ENCODE assay signal across 1 cellular context in the genomic region with DNA sequence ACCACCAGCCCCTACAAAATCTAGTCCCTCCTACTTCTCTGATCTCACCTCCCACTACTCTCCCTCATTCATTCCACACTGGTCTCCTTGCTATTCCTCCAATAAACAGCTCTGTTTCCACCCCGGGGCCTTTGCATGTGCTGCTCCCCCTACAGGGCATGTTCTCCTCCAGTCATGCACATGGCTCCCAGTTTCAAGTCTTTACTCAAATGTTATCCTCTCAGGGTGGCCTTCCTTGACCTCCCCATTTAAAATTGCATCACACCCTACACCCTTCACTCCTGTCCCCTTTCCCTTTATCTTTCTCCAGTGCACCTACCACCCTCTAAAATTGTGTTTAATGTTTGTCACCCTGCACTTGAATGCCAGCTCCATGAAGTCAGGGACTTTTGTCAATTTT.
A peak's percentile ranks its signal among the peaks of the same experiment; 100 is the strongest.
TF ChIP-seq lines count a peak whose summit lies in the region.

No MANE protein-coding gene starts in this region.

TF ChIP-seq in K562, 482 proteins besides CTCF, POLR2A, EP300 and RAD21 (continued from another document and continues in another):
- TF ChIP-seq CHD7 (IDR thresholded peaks at IDR 0.05; ENCODE audit: low read depth, low read length), result no peak
- TF ChIP-seq, protein P1, sequence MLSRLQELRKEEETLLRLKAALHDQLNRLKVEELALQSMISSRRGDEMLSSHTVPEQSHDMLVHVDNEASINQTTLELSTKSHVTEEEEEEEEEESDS (CRISPR knock-in tag; IDR thresholded peaks at IDR 0.05), result no peak
- TF ChIP-seq ZNF212 (CRISPR knock-in tag; IDR thresholded peaks at IDR 0.05), result no peak
- no peak for TF ChIP-seq BDP1 (IDR thresholded peaks at IDR 0.05; ENCODE audit: insufficient read depth, insufficient read length)
- TF ChIP-seq KLF16 (IDR thresholded peaks at IDR 0.05), result no peak
- TF ChIP-seq PTRF (tag; IDR thresholded peaks at IDR 0.05), result no peak
- TF ChIP-seq SMAD2 (IDR thresholded peaks at IDR 0.05; ENCODE audit: low read depth, low read length), result no peak
- no peak for TF ChIP-seq ZNF146 (CRISPR knock-in tag; IDR thresholded peaks at IDR 0.05; ENCODE audit: unreplicated experiment)
- TF ChIP-seq TGIF2 (CRISPR knock-in tag; IDR thresholded peaks at IDR 0.05), result no peak
- no peak for TF ChIP-seq SRSF1 (IDR thresholded peaks at IDR 0.05; ENCODE audit: low read depth, low read length)
- no peak for TF ChIP-seq ZNF316 (IDR thresholded peaks at IDR 0.05)
- TF ChIP-seq, protein P2, sequence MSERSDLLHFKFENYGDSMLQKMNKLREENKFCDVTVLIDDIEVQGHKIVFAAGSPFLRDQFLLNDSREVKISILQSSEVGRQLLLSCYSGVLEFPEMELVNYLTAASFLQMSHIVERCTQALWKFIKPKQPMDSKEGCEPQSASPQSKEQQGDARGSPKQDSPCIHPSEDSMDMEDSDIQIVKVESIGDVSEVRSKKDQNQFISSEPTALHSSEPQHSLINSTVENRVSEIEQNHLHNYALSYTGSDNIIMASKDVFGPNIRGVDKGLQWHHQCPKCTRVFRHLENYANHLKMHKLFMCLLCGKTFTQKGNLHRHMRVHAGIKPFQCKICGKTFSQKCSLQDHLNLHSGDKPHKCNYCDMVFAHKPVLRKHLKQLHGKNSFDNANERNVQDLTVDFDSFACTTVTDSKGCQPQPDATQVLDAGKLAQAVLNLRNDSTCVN (CRISPR knock-in tag; IDR thresholded peaks at IDR 0.05), result no peak
- TF ChIP-seq ASH1L (IDR thresholded peaks at IDR 0.05; ENCODE audit: borderline replicate concordance, low read depth, partially characterized antibody), result no peak
- no peak for TF ChIP-seq ZNF445 (CRISPR knock-in tag; IDR thresholded peaks at IDR 0.05; ENCODE audit: low read depth)
- TF ChIP-seq SOX6 (IDR thresholded peaks at IDR 0.05), result no peak
- TF ChIP-seq POLR2AphosphoS2 (IDR thresholded peaks at IDR 0.05; ENCODE audit: low read length), result no peak
- no peak for TF ChIP-seq ZNF23 (CRISPR knock-in tag; IDR thresholded peaks at IDR 0.05)
- no peak for TF ChIP-seq FOS (IDR thresholded peaks at IDR 0.05; ENCODE audit: extremely low read depth, insufficient read length)
- no peak for TF ChIP-seq ZNF431 (CRISPR knock-in tag; IDR thresholded peaks at IDR 0.05)
- no peak for TF ChIP-seq ZNF134 (CRISPR knock-in tag; conservative IDR thresholded peaks at IDR 0.05)
- no peak for TF ChIP-seq E2F3 (CRISPR knock-in tag; IDR thresholded peaks at IDR 0.05)
- TF ChIP-seq PHTF2 (CRISPR knock-in tag; IDR thresholded peaks at IDR 0.05), result no peak
- no peak for TF ChIP-seq SNRNP70 (optimal IDR thresholded peaks at IDR 0.05; ENCODE audit: low read depth, low read length)
- no peak for TF ChIP-seq SREBF2 (CRISPR knock-in tag; IDR thresholded peaks at IDR 0.05)
- no peak for TF ChIP-seq ZNF699 (CRISPR knock-in tag; IDR thresholded peaks at IDR 0.05; ENCODE audit: insufficient replicate concordance)
- TF ChIP-seq FOXJ2 (tag; IDR thresholded peaks at IDR 0.05), result no peak
- no peak for TF ChIP-seq RHOXF2B (CRISPR knock-in tag; conservative IDR thresholded peaks at IDR 0.05)
- peak; percentile 99 for TF ChIP-seq SMARCA5 (IDR thresholded peaks at IDR 0.05)
- TF ChIP-seq, protein P3, sequence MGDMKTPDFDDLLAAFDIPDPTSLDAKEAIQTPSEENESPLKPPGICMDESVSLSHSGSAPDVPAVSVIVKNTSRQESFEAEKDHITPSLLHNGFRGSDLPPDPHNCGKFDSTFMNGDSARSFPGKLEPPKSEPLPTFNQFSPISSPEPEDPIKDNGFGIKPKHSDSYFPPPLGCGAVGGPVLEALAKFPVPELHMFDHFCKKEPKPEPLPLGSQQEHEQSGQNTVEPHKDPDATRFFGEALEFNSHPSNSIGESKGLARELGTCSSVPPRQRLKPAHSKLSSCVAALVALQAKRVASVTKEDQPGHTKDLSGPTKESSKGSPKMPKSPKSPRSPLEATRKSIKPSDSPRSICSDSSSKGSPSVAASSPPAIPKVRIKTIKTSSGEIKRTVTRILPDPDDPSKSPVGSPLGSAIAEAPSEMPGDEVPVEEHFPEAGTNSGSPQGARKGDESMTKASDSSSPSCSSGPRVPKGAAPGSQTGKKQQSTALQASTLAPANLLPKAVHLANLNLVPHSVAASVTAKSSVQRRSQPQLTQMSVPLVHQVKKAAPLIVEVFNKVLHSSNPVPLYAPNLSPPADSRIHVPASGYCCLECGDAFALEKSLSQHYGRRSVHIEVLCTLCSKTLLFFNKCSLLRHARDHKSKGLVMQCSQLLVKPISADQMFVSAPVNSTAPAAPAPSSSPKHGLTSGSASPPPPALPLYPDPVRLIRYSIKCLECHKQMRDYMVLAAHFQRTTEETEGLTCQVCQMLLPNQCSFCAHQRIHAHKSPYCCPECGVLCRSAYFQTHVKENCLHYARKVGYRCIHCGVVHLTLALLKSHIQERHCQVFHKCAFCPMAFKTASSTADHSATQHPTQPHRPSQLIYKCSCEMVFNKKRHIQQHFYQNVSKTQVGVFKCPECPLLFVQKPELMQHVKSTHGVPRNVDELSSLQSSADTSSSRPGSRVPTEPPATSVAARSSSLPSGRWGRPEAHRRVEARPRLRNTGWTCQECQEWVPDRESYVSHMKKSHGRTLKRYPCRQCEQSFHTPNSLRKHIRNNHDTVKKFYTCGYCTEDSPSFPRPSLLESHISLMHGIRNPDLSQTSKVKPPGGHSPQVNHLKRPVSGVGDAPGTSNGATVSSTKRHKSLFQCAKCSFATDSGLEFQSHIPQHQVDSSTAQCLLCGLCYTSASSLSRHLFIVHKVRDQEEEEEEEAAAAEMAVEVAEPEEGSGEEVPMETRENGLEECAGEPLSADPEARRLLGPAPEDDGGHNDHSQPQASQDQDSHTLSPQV (IDR thresholded peaks at IDR 0.05), result peak; percentile 74
- TF ChIP-seq MAX (CRISPR knock-in tag; IDR thresholded peaks at IDR 0.05), result no peak; the same call in 1 of the 2 replicates
- TF ChIP-seq WHSC1 (IDR thresholded peaks at IDR 0.05; ENCODE audit: low read length), result no peak
- peak; percentile 62; the same call in 1 of the 2 replicates for TF ChIP-seq HDGF (IDR thresholded peaks at IDR 0.05)
- TF ChIP-seq NR3C1 (CRISPR knock-in tag; IDR thresholded peaks at IDR 0.05), result no peak
- no peak for TF ChIP-seq GATA2 (CRISPR knock-in tag; IDR thresholded peaks at IDR 0.05)
- no peak for TF ChIP-seq DNMT1 (IDR thresholded peaks at IDR 0.05)
- no peak for TF ChIP-seq ZNF253 (CRISPR knock-in tag; conservative IDR thresholded peaks at IDR 0.05)
- peak in 1 of 2 experiments; percentile 85; a peak in 1 of 3 replicates for TF ChIP-seq CBX3 (IDR thresholded peaks at IDR 0.05; ENCODE audit: borderline replicate concordance in 1 of 2, low read length in 2 of 2)
- no peak for TF ChIP-seq NCOR1 (IDR thresholded peaks at IDR 0.05)
- TF ChIP-seq, protein P4, sequence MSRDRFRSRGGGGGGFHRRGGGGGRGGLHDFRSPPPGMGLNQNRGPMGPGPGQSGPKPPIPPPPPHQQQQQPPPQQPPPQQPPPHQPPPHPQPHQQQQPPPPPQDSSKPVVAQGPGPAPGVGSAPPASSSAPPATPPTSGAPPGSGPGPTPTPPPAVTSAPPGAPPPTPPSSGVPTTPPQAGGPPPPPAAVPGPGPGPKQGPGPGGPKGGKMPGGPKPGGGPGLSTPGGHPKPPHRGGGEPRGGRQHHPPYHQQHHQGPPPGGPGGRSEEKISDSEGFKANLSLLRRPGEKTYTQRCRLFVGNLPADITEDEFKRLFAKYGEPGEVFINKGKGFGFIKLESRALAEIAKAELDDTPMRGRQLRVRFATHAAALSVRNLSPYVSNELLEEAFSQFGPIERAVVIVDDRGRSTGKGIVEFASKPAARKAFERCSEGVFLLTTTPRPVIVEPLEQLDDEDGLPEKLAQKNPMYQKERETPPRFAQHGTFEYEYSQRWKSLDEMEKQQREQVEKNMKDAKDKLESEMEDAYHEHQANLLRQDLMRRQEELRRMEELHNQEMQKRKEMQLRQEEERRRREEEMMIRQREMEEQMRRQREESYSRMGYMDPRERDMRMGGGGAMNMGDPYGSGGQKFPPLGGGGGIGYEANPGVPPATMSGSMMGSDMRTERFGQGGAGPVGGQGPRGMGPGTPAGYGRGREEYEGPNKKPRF (IDR thresholded peaks at IDR 0.05; ENCODE audit: low read depth, low read length), result no peak
- no peak for TF ChIP-seq EGR1 (conservative IDR thresholded peaks at IDR 0.05)
- TF ChIP-seq ZNF224 (CRISPR knock-in tag; IDR thresholded peaks at IDR 0.05), result no peak
- TF ChIP-seq GABPB1 (CRISPR knock-in tag; IDR thresholded peaks at IDR 0.05), result no peak
- TF ChIP-seq ZNF263 (CRISPR knock-in tag; IDR thresholded peaks at IDR 0.05; ENCODE audit: borderline replicate concordance), result no peak
- no peak for TF ChIP-seq PTBP1 (IDR thresholded peaks at IDR 0.05; ENCODE audit: low read depth, low read length)
